In genomic region chr16:1325673-1326371, GRCh38 we compare ENCODE assay signal across 1 cellular context.
TF ChIP-seq lines count a peak whose summit lies in the region.

No MANE protein-coding gene starts in this region.

TF ChIP-seq in HepG2, 621 proteins besides CTCF, POLR2A, EP300 and RAD21 (continued from another document):
- TF ChIP-seq SYNCRIP (IDR thresholded peaks at IDR 0.05; ENCODE audit: insufficient read depth, low read depth, low read length) (no peak), DNMT1 (CRISPR knock-in tag; IDR thresholded peaks at IDR 0.05) (no peak), MAFF (IDR thresholded peaks at IDR 0.05; ENCODE audit: low read depth, low read length) (no peak), POLR2AphosphoS2 (IDR thresholded peaks at IDR 0.05; ENCODE audit: low read depth, low read length) (0 out of 2 replicates have a peak, but pooled peaks have one; percentile 14), AGO1 (IDR thresholded peaks at IDR 0.05; ENCODE audit: low read depth, low read length, poor library complexity, severe bottlenecking) (peak; percentile 80), ZHX1 (CRISPR knock-in tag; IDR thresholded peaks at IDR 0.05; ENCODE audit: low read depth) (no peak), NBN (conservative IDR thresholded peaks at IDR 0.05) (no peak), POLR2G (IDR thresholded peaks at IDR 0.05; ENCODE audit: low read depth, low read length) (peak; percentile 68), RFX3 (CRISPR knock-in tag; IDR thresholded peaks at IDR 0.05) (no peak), IRF2 (CRISPR knock-in tag; IDR thresholded peaks at IDR 0.05) (no peak), ETS1 (CRISPR knock-in tag; IDR thresholded peaks at IDR 0.05) (no peak), MTF1 (CRISPR knock-in tag; IDR thresholded peaks at IDR 0.05) (no peak), NKX3-1 (CRISPR knock-in tag; IDR thresholded peaks at IDR 0.05) (no peak), SATB2 (CRISPR knock-in tag; IDR thresholded peaks at IDR 0.05) (no peak), ZNF83 (CRISPR knock-in tag; IDR thresholded peaks at IDR 0.05; ENCODE audit: borderline replicate concordance) (no peak), MYNN (CRISPR knock-in tag; IDR thresholded peaks at IDR 0.05; ENCODE audit: low read depth) (no peak), DMTF1 (CRISPR knock-in tag; IDR thresholded peaks at IDR 0.05) (no peak), TEAD3 (CRISPR knock-in tag; optimal IDR thresholded peaks at IDR 0.05; ENCODE audit: borderline replicate concordance) (no peak), RBM22 (optimal IDR thresholded peaks at IDR 0.05; ENCODE audit: low read length) (peak; percentile 52)
- TF ChIP-seq, protein P1, sequence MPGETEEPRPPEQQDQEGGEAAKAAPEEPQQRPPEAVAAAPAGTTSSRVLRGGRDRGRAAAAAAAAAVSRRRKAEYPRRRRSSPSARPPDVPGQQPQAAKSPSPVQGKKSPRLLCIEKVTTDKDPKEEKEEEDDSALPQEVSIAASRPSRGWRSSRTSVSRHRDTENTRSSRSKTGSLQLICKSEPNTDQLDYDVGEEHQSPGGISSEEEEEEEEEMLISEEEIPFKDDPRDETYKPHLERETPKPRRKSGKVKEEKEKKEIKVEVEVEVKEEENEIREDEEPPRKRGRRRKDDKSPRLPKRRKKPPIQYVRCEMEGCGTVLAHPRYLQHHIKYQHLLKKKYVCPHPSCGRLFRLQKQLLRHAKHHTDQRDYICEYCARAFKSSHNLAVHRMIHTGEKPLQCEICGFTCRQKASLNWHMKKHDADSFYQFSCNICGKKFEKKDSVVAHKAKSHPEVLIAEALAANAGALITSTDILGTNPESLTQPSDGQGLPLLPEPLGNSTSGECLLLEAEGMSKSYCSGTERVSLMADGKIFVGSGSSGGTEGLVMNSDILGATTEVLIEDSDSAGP (CRISPR knock-in tag; IDR thresholded peaks at IDR 0.05; ENCODE audit: borderline replicate concordance), result 0 out of 2 replicates have a peak, but pooled peaks have one; percentile 30
- TF ChIP-seq, protein P2, sequence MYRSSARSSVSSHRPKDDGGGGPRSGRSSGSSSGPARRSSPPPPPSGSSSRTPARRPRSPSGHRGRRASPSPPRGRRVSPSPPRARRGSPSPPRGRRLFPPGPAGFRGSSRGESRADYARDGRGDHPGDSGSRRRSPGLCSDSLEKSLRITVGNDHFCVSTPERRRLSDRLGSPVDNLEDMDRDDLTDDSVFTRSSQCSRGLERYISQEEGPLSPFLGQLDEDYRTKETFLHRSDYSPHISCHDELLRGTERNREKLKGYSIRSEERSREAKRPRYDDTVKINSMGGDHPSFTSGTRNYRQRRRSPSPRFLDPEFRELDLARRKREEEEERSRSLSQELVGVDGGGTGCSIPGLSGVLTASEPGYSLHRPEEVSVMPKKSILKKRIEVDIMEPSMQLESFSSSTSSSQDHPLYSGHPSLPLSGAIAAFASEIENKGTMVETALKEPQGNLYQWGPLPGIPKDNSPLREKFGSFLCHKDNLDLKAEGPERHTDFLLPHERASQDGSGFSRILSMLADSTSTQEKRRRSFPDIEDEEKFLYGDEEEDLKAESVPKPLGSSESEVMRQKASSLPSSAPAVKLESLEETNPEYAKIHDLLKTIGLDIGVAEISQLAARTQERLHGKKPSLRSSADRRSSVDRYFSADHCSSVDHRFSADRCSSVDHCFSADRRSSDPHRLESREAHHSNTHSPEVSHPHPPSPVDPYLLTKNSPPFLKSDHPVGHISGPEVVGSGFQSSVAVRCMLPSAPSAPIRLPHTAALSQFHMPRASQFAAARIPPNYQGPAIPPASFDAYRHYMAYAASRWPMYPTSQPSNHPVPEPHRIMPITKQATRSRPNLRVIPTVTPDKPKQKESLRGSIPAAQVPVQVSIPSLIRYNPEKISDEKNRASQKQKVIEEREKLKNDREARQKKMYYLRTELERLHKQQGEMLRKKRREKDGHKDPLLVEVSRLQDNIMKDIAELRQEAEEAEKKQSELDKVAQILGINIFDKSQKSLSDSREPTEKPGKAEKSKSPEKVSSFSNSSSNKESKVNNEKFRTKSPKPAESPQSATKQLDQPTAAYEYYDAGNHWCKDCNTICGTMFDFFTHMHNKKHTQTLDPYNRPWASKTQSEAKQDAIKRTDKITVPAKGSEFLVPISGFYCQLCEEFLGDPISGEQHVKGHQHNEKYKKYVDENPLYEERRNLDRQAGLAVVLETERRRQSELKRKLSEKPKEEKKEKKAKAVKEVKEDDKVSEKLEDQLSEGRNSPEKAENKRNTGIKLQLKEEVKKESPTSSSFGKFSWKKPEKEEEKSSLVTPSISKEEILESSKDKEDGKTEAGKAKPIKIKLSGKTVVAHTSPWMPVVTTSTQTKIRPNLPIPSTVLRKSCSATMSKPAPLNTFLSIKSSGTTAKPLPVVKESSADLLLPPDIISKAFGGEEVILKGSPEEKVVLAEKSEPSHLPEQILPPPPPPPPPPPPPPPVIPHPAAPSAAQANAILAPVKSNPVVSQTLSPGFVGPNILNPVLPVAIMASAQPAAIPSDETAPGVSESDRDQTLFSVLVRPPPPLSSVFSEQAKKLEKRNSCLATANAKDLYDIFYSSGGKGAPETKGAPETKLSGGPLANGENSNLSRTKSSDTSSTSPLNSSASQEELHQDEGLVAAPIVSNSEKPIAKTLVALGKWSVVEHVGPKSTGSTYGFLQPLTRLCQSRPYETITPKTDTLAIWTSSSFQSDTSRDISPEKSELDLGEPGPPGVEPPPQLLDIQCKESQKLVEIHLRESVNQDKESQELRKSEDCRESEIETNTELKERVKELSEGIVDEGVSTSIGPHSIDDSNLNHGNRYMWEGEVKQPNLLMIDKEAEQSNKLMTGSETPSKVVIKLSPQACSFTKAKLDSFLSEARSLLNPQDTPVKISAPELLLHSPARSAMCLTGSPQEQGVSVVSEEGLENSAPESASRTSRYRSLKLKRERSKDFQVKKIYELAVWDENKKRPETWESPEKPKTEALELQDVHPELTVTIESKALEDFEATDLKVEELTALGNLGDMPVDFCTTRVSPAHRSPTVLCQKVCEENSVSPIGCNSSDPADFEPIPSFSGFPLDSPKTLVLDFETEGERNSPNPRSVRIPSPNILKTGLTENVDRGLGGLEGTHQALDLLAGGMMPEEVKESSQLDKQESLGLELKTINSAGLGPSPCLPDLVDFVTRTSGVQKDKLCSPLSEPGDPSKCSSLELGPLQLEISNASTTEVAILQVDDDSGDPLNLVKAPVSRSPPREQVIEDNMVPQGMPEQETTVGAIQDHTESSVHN (CRISPR knock-in tag; IDR thresholded peaks at IDR 0.05), result no peak
